In genomic region chr14:100692859-100693558, GRCh38 we compare ENCODE assay signal across 10 cellular contexts. TPM values are rescaled to one million over a fixed set of nuclear protein-coding genes. Genes with fewer than 3 reads are reported as not detected.
DNase-seq lines count a peak whose midpoint lies in the region; ATAC-seq and TF ChIP-seq lines count a peak whose summit lies in the region.
"Had no signal": no experiment of that assay in that cellular context is flagged by ENCODE, and none has a peak within 500 bp of the region (broad histone marks: within the 10 kb centered on the region; RNA-seq: fewer than 3 reads in every experiment).

No MANE protein-coding gene starts in this region.

- H3K27ac ChIP-seq in mammary epithelial cell (ENCODE audit: insufficient read depth, low read depth, low read length) = peak overlapping the region; percentile 72

- dilution Hi-C loops in mammary epithelial cell (cut with HindIII; ENCODE audit: low sequenced_read_pairs) = no loop called here

- H3K9ac ChIP-seq in mammary epithelial cell (ENCODE audit: insufficient read depth, low read length) = peak overlapping the region; percentile 35

- peak overlapping the region; percentile 77 for H2AFZ ChIP-seq in mammary epithelial cell (ENCODE audit: low read depth, low read length)

- H3K9me3 ChIP-seq in mammary epithelial cell (replicated peaks; ENCODE audit: insufficient read depth, low read length) = no peaks in the 10 kb centered on the region

- no peaks in the 10 kb centered on the region for H3K36me3 ChIP-seq in mammary epithelial cell (ENCODE audit: insufficient read depth, low read length)

- H3K79me2 ChIP-seq in mammary epithelial cell (ENCODE audit: insufficient read depth, low read length) = no peaks in the 10 kb centered on the region

- H3K4me3 ChIP-seq in mammary epithelial cell (replicated peaks in 1 of 3; ENCODE audit: insufficient read depth in 1 of 3, low read depth in 2 of 3, low read length in 3 of 3) = peak overlapping the region in 1 of 3 experiments; percentile 41

- H3K4me1 ChIP-seq in mammary epithelial cell (ENCODE audit: insufficient read depth, low read length) = peaks cover 45% of the 10 kb centered on the region

- DNase-seq in EL (peak; percentile 97), NCI-H226 (peak; percentile 75), mammary epithelial cell (peak; percentile 98), nephron progenitor cell (no peak), left lobe of liver (ENCODE audit: low spot score) (no peak)

- intact Hi-C loops in mammary epithelial cell (cut with micrococcal nuclease) = loop anchor here (2.0 kb wide), 1 partner anchor 54 kb away; no protein-coding TSS in a partner anchor

- peak overlapping the region; percentile 66 for H3K4me3 Mint-ChIP-seq in nephron progenitor cell
- H3K4me3 Mint-ChIP-seq in stimulated activated memory B cell treated with anti-CD40 and anti-IgM and Interleukin-4, amounts not matched to agents 10 μg/mL and 1 μg/mL and 100 μg/mL, for 72 hours = no peak overlapping the region
- H3K4me3 Mint-ChIP-seq: IgD-negative memory B cell had no signal

- no peaks in the 10 kb centered on the region for H4K20me1 ChIP-seq in mammary epithelial cell (ENCODE audit: insufficient read depth, low read length)

- peak overlapping the region; percentile 97 for H3K27ac Mint-ChIP-seq in nephron progenitor cell
- no peak overlapping the region for H3K27ac Mint-ChIP-seq in stimulated activated memory B cell treated with anti-CD40 and anti-IgM and Interleukin-4, amounts not matched to agents 10 μg/mL and 1 μg/mL and 100 μg/mL, for 72 hours
- H3K27ac Mint-ChIP-seq: IgD-negative memory B cell had no signal

- in situ Hi-C loops in mammary epithelial cell (cut with MboI; ENCODE audit: low sequenced_read_pairs in 2 of 2) = no loop called here

- TSS peak; percentile 33 for BruUV-seq in mammary epithelial cell (replicated peaks; lab: Mats Ljungman, UMichigan)

- H3K27me3 ChIP-seq in mammary epithelial cell (ENCODE audit: insufficient read depth, low read length) = no peaks in the 10 kb centered on the region

- H3K36me3 Mint-ChIP-seq in nephron progenitor cell (ENCODE audit: low read depth) = no peaks in the 10 kb centered on the region
- no peaks in the 10 kb centered on the region for H3K36me3 Mint-ChIP-seq in stimulated activated memory B cell treated with anti-CD40 and anti-IgM and Interleukin-4, amounts not matched to agents 10 μg/mL and 1 μg/mL and 100 μg/mL, for 72 hours
- H3K36me3 Mint-ChIP-seq: IgD-negative memory B cell had no signal

- ATAC-seq in left lobe of liver = no peak
- no peak for ATAC-seq in HG03442 (IDR thresholded peaks at IDR 0.05; ENCODE audit: unreplicated experiment)
- ATAC-seq in GM21526 (IDR thresholded peaks at IDR 0.05; ENCODE audit: low FRiP score, unreplicated experiment) = no peak
- ATAC-seq in stimulated activated memory B cell treated with anti-CD40 and anti-IgM and Interleukin-4, amounts not matched to agents 10 μg/mL and 1 μg/mL and 100 μg/mL, for 72 hours = no peak

- WGBS in mammary epithelial cell (ENCODE audit: low coverage, missing lambda C conversion rate) = 1% methylated on average over 21 of the region's 27 CpGs

- peaks cover 87% of the 10 kb centered on the region for H3K4me1 Mint-ChIP-seq in nephron progenitor cell
- no peaks in the 10 kb centered on the region for H3K4me1 Mint-ChIP-seq in stimulated activated memory B cell treated with anti-CD40 and anti-IgM and Interleukin-4, amounts not matched to agents 10 μg/mL and 1 μg/mL and 100 μg/mL, for 72 hours
- H3K4me1 Mint-ChIP-seq: IgD-negative memory B cell had no signal

- H3K4me2 ChIP-seq in mammary epithelial cell (ENCODE audit: insufficient read depth, low read depth, low read length) = peak overlapping the region; percentile 91

- H3K27me3 Mint-ChIP-seq in nephron progenitor cell (ENCODE audit: low read depth, poor library complexity) = peaks cover 14% of the 10 kb centered on the region
- peaks cover 67% of the 10 kb centered on the region for H3K27me3 Mint-ChIP-seq in stimulated activated memory B cell treated with anti-CD40 and anti-IgM and Interleukin-4, amounts not matched to agents 10 μg/mL and 1 μg/mL and 100 μg/mL, for 72 hours

- CTCF ChIA-PET in mammary epithelial cell (lab: Charles Lee; ENCODE audit: low non-redundant PET) = no interaction called here

- H3K9me3 Mint-ChIP-seq in nephron progenitor cell = no peaks in the 10 kb centered on the region
- H3K9me3 Mint-ChIP-seq in stimulated activated memory B cell treated with anti-CD40 and anti-IgM and Interleukin-4, amounts not matched to agents 10 μg/mL and 1 μg/mL and 100 μg/mL, for 72 hours = no peaks in the 10 kb centered on the region
- H3K9me3 Mint-ChIP-seq: IgD-negative memory B cell had no signal

- TF ChIP-seq CTCF in mammary epithelial cell (conservative IDR thresholded peaks at IDR 0.05 in 1 of 2, IDR thresholded peaks at IDR 0.05 in 1 of 2; ENCODE audit: extremely low read depth in 1 of 2, insufficient read depth in 1 of 2, low read depth in 1 of 2, low read length in 2 of 2) = no peak
- TF ChIP-seq CTCF in nephron progenitor cell (IDR thresholded peaks at IDR 0.05) = no peak

RNA-seq across cellular contexts. Expression of gene DLK1, which starts 33.7 kb away (rescaled TPM):
- not detected for total RNA-seq in mammary epithelial cell
- polyA plus RNA-seq in mammary epithelial cell = not detected
- polyA minus RNA-seq in mammary epithelial cell = 3.8 TPM
- total RNA-seq in left lobe of liver = 1.3 TPM
- total RNA-seq: activated CD8-positive, alpha-beta memory T cell treated with anti-CD3 and anti-CD28 coated beads for 36 hours had no signal
- polyA plus RNA-seq: IgD-negative memory B cell had no signal

Comparison
In these comparisons a context has a peak if more than half of its experiments do, and no peak if none do; other contexts are left out.
1. DNase-seq: peak in EL (single experiment), NCI-H226 (single experiment) and mammary epithelial cell (single experiment); none in nephron progenitor cell (single experiment) and left lobe of liver (single experiment).